15 cellular contexts compared by ENCODE assay signal in genomic region chr3:25597535-25598101, GRCh38.
DNase-seq lines count a peak whose midpoint lies in the region; ATAC-seq and TF ChIP-seq lines count a peak whose summit lies in the region.
"Had no signal": no experiment of that assay in that cellular context is flagged by ENCODE, and none has a peak within 500 bp of the region (broad histone marks: within the 10 kb centered on the region; RNA-seq: fewer than 3 reads in every experiment).

No MANE protein-coding gene starts in this region.

- H3K27ac ChIP-seq in cardiac muscle cell (peak overlapping the region; percentile 79), hepatocyte (peak overlapping the region; percentile 20), substantia nigra (ENCODE audit: low read depth, low read length, poor library complexity, severe bottlenecking) (peak overlapping the region; percentile 9)
- H3K27ac ChIP-seq: SJCRH30 had no signal

- ATAC-seq in Right ventricle myocardium superior (ENCODE audit: poor library complexity), result no peak
- no peak for ATAC-seq in HG03175 (IDR thresholded peaks at IDR 0.05; ENCODE audit: unreplicated experiment)

- H3K27me3 ChIP-seq in cardiac muscle cell (no peaks in the 10 kb centered on the region), hepatocyte (no peaks in the 10 kb centered on the region)
- H3K27me3 ChIP-seq: SJCRH30 had no signal

- no peaks in the 10 kb centered on the region for H4K20me1 ChIP-seq in hepatocyte (ENCODE audit: insufficient read depth, poor library complexity, severe bottlenecking)

- H3K4me2 ChIP-seq in hepatocyte, result no peak overlapping the region

- DNase-seq in cardiac muscle cell (ENCODE audit: low read depth in 1 of 2, low spot score in 1 of 2) (no peak), Right ventricle myocardium superior (no peak), NCI-H1105 treated with DMSO at 0.1 percent for 48 hours (lab: John Stamatoyannopoulos, UW) (peak; percentile 35), hepatocyte (ENCODE audit: low spot score) (no peak), substantia nigra (lab: John Stamatoyannopoulos, UW) (no peak), AG08395 (ENCODE audit: low spot score) (no peak)
- DNase-seq: H9, Karpas-422, NCI-H1436 treated with DMSO at 0.1 percent for 48 hours, NCI-H2081, NCI-H524, OCI-M1, RPMI8226, SJCRH30 had no signal

- H2AFZ ChIP-seq in hepatocyte, result no peak overlapping the region

- no peak for TF ChIP-seq CTCF in cardiac muscle cell (IDR thresholded peaks at IDR 0.05; ENCODE audit: low read depth, low read length)
- no peak for TF ChIP-seq CTCF in hepatocyte (IDR thresholded peaks at IDR 0.05; ENCODE audit: poor library complexity)

- peaks cover 27% of the 10 kb centered on the region for H3K36me3 ChIP-seq in cardiac muscle cell
- no peaks in the 10 kb centered on the region for H3K36me3 ChIP-seq in hepatocyte (replicated peaks; ENCODE audit: insufficient read depth, low read depth)

- peaks cover 2% of the 10 kb centered on the region for H3K79me2 ChIP-seq in hepatocyte

- 64% methylated on average over 1 of the region's 1 CpG for WGBS in hepatocyte (ENCODE audit: low lambda C conversion rate, missing lambda C conversion rate)

- no peak overlapping the region for H3K4me3 ChIP-seq in cardiac muscle cell
- no peak overlapping the region for H3K4me3 ChIP-seq in hepatocyte
- H3K4me3 ChIP-seq: SJCRH30 had no signal

- H3K9me3 ChIP-seq in cardiac muscle cell (ENCODE audit: low read depth) (no peaks in the 10 kb centered on the region), hepatocyte (ENCODE audit: low read depth) (no peaks in the 10 kb centered on the region)
- H3K9me3 ChIP-seq: SJCRH30 had no signal

- H3K4me1 ChIP-seq in cardiac muscle cell (ENCODE audit: low read depth), result peaks cover 46% of the 10 kb centered on the region
- H3K4me1 ChIP-seq in hepatocyte (ENCODE audit: insufficient read depth), result peaks cover 18% of the 10 kb centered on the region
- H3K4me1 ChIP-seq: SJCRH30 had no signal

- intact Hi-C loops in Right ventricle myocardium superior (cut with DNase I), result loop anchor here (5.0 to 10.0 kb wide), 5 partner anchors 83 to 823 kb away; no protein-coding TSS in a partner anchor

- H3K9me2 ChIP-seq in hepatocyte (replicated peaks; ENCODE audit: insufficient read depth), result no peaks in the 10 kb centered on the region

Comparison
In these comparisons a context has a peak if more than half of its experiments do, and no peak if none do; other contexts are left out.
1. H3K27ac ChIP-seq: peak in every context shown above with its lines; median percentile 79 in cardiac muscle cell; 20 in hepatocyte; 9 in substantia nigra.